In the genomic region with DNA sequence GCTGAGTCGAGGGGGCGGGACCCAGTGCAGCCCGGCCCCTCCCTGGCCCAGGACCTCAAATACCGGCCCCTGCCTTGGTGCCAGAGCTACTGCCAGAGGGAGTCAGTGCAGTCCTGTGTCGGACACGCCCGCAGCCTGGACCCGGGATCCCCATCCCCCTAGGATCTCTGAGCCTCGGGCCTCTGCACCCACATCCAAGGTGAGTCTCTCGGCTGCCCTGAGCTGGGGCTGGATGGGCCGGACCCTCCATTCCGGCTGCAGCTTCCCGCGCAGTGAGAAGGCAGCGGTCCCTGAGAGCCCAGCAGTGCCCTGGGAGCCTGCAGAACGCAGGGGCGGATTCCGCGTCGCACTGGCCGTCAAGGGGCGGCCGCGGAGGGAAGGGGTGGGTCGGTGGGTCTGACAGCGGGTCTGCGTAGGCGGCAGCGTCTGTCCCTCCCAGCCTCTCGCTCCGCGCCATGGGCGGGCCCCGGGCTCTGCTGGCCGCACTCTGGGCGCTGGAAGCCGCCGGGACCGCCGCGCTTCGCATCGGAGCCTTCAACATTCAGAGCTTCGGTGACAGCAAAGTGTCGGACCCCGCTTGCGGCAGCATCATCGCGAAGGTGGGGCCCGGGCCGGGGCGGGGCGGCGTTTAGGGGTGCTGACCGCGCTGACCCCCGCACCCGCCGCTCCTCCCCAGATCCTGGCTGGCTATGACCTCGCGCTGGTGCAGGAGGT, we compare ENCODE assay signal across 9 cellular contexts. TPM values are rescaled to one million over a fixed set of nuclear protein-coding genes. Genes with fewer than 3 reads are reported as not detected.
DNase-seq lines count a peak whose midpoint lies in the region; ATAC-seq, FAIRE-seq and TF ChIP-seq lines count a peak whose summit lies in the region.
"Had no signal": no experiment of that assay in that cellular context is flagged by ENCODE, and none has a peak within 500 bp of the region (broad histone marks: within the 10 kb centered on the region; RNA-seq: fewer than 3 reads in every experiment).

A gene with protein sequence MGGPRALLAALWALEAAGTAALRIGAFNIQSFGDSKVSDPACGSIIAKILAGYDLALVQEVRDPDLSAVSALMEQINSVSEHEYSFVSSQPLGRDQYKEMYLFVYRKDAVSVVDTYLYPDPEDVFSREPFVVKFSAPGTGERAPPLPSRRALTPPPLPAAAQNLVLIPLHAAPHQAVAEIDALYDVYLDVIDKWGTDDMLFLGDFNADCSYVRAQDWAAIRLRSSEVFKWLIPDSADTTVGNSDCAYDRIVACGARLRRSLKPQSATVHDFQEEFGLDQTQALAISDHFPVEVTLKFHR (plus strand): TSS at position 83 of the 714 bp plus-strand sequence. CDS start 373 bp downstream, at position 456.

- H3K9me1 ChIP-seq in K562 (ENCODE audit: control insufficient read depth, insufficient read depth, low read length), result no peaks in the 10 kb centered on the region

- in situ Hi-C loops in K562 (cut with MboI), result no loop called here

- H3K27me3 ChIP-seq in K562 (ENCODE audit: control insufficient read depth in 2 of 2, insufficient read depth in 2 of 2, low read length in 2 of 2), result no peaks in the 10 kb centered on the region
- H3K27me3 ChIP-seq in iPS-18a (ENCODE audit: control insufficient read depth, insufficient read depth, low read length), result peaks cover 28% of the 10 kb centered on the region
- H3K27me3 ChIP-seq in subcutaneous abdominal adipose tissue (ENCODE audit: control insufficient read depth in 5 of 5, insufficient read depth in 4 of 5, low read length in 5 of 5), result peaks cover 0 to 18% (median 8%) of the 10 kb centered on the region in 5 donors

- H3K27ac ChIP-seq in K562 (ENCODE audit: extremely low read depth, low read depth, low read length), result no peak within 1 kb of the TSS
- no peak within 1 kb of the TSS for H3K27ac ChIP-seq in iPS-18a (ENCODE audit: low read length)
- no peak within 1 kb of the TSS for H3K27ac ChIP-seq in subcutaneous abdominal adipose tissue (ENCODE audit: low read depth, low read length)
- H3K27ac ChIP-seq: esophagus squamous epithelium had no signal

- H3K27me3 Mint-ChIP-seq in activated CD4-positive, alpha-beta T cell treated with anti-CD3 and anti-CD28 coated beads for 36 hours, result peaks cover 2% of the 10 kb centered on the region

- no peak within 1 kb of the TSS for H3K4me3 ChIP-seq in K562
- H3K4me3 ChIP-seq in iPS-18a (ENCODE audit: low read length), result peak within 1 kb of the TSS; percentile 42
- peak within 1 kb of the TSS in 3 of 5 donors; percentile 6 to 49 (median 48) for H3K4me3 ChIP-seq in subcutaneous abdominal adipose tissue (ENCODE audit: low read depth in 1 of 5, low read length in 5 of 5)

- no peaks in the 10 kb centered on the region for H3K9me3 Mint-ChIP-seq in activated CD4-positive, alpha-beta T cell treated with anti-CD3 and anti-CD28 coated beads for 36 hours (ENCODE audit: low read depth)

- TF ChIP-seq EP300 in K562 (IDR thresholded peaks at IDR 0.05; ENCODE audit: low read length), result no peak

- no peak for DNase-seq in activated CD4-positive, alpha-beta T cell treated with anti-CD3 and anti-CD28 coated beads for 36 hours
- DNase-seq in activated CD4-positive, alpha-beta T cell treated with anti-CD3 and anti-CD28 coated beads, Interleukin-2, amount 50 U/mL, for 1 hour, result no peak
- no peak for DNase-seq in K562 (ENCODE audit: extremely low read depth in 1 of 4, low spot score in 3 of 4)
- DNase-seq in activated CD4-positive, alpha-beta T cell treated with anti-CD3 and anti-CD28 coated beads for 48 hours, result no peak
- DNase-seq: esophagus squamous epithelium had no signal

- 94% methylated on average over 20 of the region's 61 CpGs for WGBS in K562 (ENCODE audit: insufficient coverage, low coverage, missing lambda C conversion rate)

- H3K36me3 ChIP-seq in K562 (ENCODE audit: control insufficient read depth, insufficient read depth, low read length) (peaks cover 62% of the 10 kb centered on the region; the same call in 2 of the 3 replicates), iPS-18a (ENCODE audit: control insufficient read depth, low read depth, low read length) (peaks cover 17% of the 10 kb centered on the region), subcutaneous abdominal adipose tissue (ENCODE audit: control insufficient read depth in 5 of 5, insufficient read depth in 5 of 5, low read length in 5 of 5) (peaks cover 0 to 52% (median 47%) of the 10 kb centered on the region in 5 donors)

- H3K4me2 ChIP-seq in K562 (ENCODE audit: insufficient read depth, low read length), result no peak within 1 kb of the TSS

- H3K9ac ChIP-seq in K562 (ENCODE audit: insufficient read depth in 1 of 2, low read depth in 2 of 2, low read length in 2 of 2) (no peak within 1 kb of the TSS), iPS-18a (ENCODE audit: low read length) (no peak within 1 kb of the TSS), subcutaneous abdominal adipose tissue (ENCODE audit: low read length in 5 of 5) (peak within 1 kb of the TSS in 1 of 5 donors; percentile 47)

- TF ChIP-seq RAD21 in K562 (CRISPR knock-in tag; conservative IDR thresholded peaks at IDR 0.05 in 1 of 2, IDR thresholded peaks at IDR 0.05 in 1 of 2), result no peak

- H3K9me3 ChIP-seq in K562 (replicated peaks; ENCODE audit: control insufficient read depth, insufficient read depth, low read depth, low read length) (no peaks in the 10 kb centered on the region), iPS-18a (ENCODE audit: control insufficient read depth, low read depth, low read length) (no peaks in the 10 kb centered on the region), subcutaneous abdominal adipose tissue (ENCODE audit: control insufficient read depth in 5 of 5, low read length in 5 of 5) (no peaks in the 10 kb centered on the region)
- H3K9me3 ChIP-seq: esophagus squamous epithelium had no signal

- no peak within 1 kb of the TSS for H3K4me3 Mint-ChIP-seq in activated CD4-positive, alpha-beta T cell treated with anti-CD3 and anti-CD28 coated beads for 36 hours

- BruUV-seq in K562 (replicated peaks; lab: Mats Ljungman, UMichigan), result no TSS peak

- POLR2A ChIA-PET in activated CD4-positive, alpha-beta T cell treated with anti-CD3 and anti-CD28 coated beads for 36 hours (lab: Charles Lee), result no interaction called here
- POLR2A ChIA-PET in K562 (lab: Yijun Ruan, JAX), result interaction anchor here (2.6 to 6.6 kb wide), 2 partner anchors 11 to 15 kb away, joined by 20 to 39 read pairs; partner anchors contain the start of gene ECI1

- H3K36me3 Mint-ChIP-seq in activated CD4-positive, alpha-beta T cell treated with anti-CD3 and anti-CD28 coated beads for 36 hours (ENCODE audit: low read depth), result peaks cover 13% of the 10 kb centered on the region

- H3K27ac Mint-ChIP-seq in activated CD4-positive, alpha-beta T cell treated with anti-CD3 and anti-CD28 coated beads for 36 hours, result no peak within 1 kb of the TSS

- no peak for TF ChIP-seq CTCF in K562 (IDR thresholded peaks at IDR 0.05 in 2 of 3, conservative IDR thresholded peaks at IDR 0.05 in 1 of 3; ENCODE audit: insufficient read depth in 2 of 3, low read depth in 1 of 3, low read length in 3 of 3)

- TF ChIP-seq POLR2A in K562 (conservative IDR thresholded peaks at IDR 0.05), result peak; percentile 42

- H3K4me1 ChIP-seq in K562 (replicated peaks in 1 of 2; ENCODE audit: control insufficient read depth in 2 of 2, insufficient read depth in 2 of 2, low read length in 2 of 2) (peaks cover 0 to 55% of the 10 kb centered on the region in 2 experiments; a peak in 2 of 5 replicates), iPS-18a (ENCODE audit: control insufficient read depth, low read depth, low read length) (no peaks in the 10 kb centered on the region), subcutaneous abdominal adipose tissue (ENCODE audit: control insufficient read depth in 5 of 5, insufficient read depth in 5 of 5, low read length in 5 of 5) (peaks cover 0 to 23% (median 17%) of the 10 kb centered on the region in 5 donors)

- intact Hi-C loops in activated CD4-positive, alpha-beta T cell treated with anti-CD3 and anti-CD28 coated beads for 36 hours (cut with DNase I, micrococcal nuclease), result no loop called here
- intact Hi-C loops in K562 (cut with micrococcal nuclease), result no loop called here

- H4K20me1 ChIP-seq in K562 (replicated peaks; ENCODE audit: control insufficient read depth, insufficient read depth, low read length), result no peaks in the 10 kb centered on the region

- H2AFZ ChIP-seq in K562 (ENCODE audit: low read depth, low read length), result no peak within 1 kb of the TSS

- peaks cover 2% of the 10 kb centered on the region for H3K4me1 Mint-ChIP-seq in activated CD4-positive, alpha-beta T cell treated with anti-CD3 and anti-CD28 coated beads for 36 hours

- CTCF ChIA-PET in activated CD4-positive, alpha-beta T cell treated with anti-CD3 and anti-CD28 coated beads for 36 hours (lab: Charles Lee), result no interaction called here
- CTCF ChIA-PET in K562 (lab: Yijun Ruan, JAX; ENCODE audit: low intra/inter-chr PET ratio), result no interaction called here

- ATAC-seq in activated CD4-positive, alpha-beta T cell treated with anti-CD3 and anti-CD28 coated beads for 36 hours, result peak; percentile 23
- ATAC-seq in K562 (peak; percentile 7), HG02623 (IDR thresholded peaks at IDR 0.05; ENCODE audit: unreplicated experiment) (no peak), HG02884 (IDR thresholded peaks at IDR 0.05; ENCODE audit: unreplicated experiment) (no peak)

- FAIRE-seq in K562 (lab: Jason Lieb, UNC), result no peak

- H3K79me2 ChIP-seq in K562 (ENCODE audit: control insufficient read depth, insufficient read depth, low read length), result no peaks in the 10 kb centered on the region

RNA-seq across cellular contexts. Expression of the gene that starts here (rescaled TPM):
- total RNA-seq in activated CD4-positive, alpha-beta T cell treated with anti-CD3 and anti-CD28 coated beads for 36 hours, result under 1 TPM; 0.51 to 0.55 TPM
- 8.6 and 40.6 TPM in 2 replicates for total RNA-seq in K562 (2011; cell fraction: chromatin; rRNA removed; ENCODE audit: low replicate concordance)
- total RNA-seq in K562 (2011; cell fraction: nucleolus; rRNA removed), result 34.9 and 37.8 TPM in 2 replicates
- 12.8 and 15.3 TPM in 2 replicates for total RNA-seq in K562 (2011; cell fraction: nucleoplasm; rRNA removed)
- total RNA-seq in K562 (2014; rRNA removed) (2.2 and 2.6 TPM in 2 replicates), K562 (2014; rRNA removed; fragmentation: Illumina TruSeq; extraction: Trizol) (0.11 TPM in 1 of 2 replicates, not detected in the other), K562 (2015; rRNA removed; fragmentation: Illumina TruSeq; extraction: Trizol) (1.9 and 2.1 TPM in 2 replicates), K562 (2021) (2.7 and 4.1 TPM in 2 replicates)
- polyA plus RNA-seq in K562 (2011; rRNA removed) (1.6 and 4.6 TPM in 2 replicates), K562 (2014; fragmentation: Illumina TruSeq; extraction: Trizol) (0.25 and 0.83 TPM in 2 replicates), K562 (2014; fragmentation: Nextera tagmentation; extraction: Ambion mirVana) (under 1 TPM in 1 of 2 experiments, not detected in 1; 0.08 TPM), K562 (2014; rRNA removed) (2.5 and 3.1 TPM in 2 replicates)
- 2.3 and 6.0 TPM in 2 replicates for polyA plus RNA-seq in K562 (2011; cell fraction: cytosol; rRNA removed)
- polyA plus RNA-seq in K562 (2011; cell fraction: nucleus; rRNA removed), result 47.3 and 57.1 TPM in 2 replicates
- 2.7 and 5.3 TPM in 2 replicates for polyA plus RNA-seq in K562 (2012)
- polyA minus RNA-seq in K562 (2011; rRNA and poly(A)+ RNA removed), result 0.11 and 0.45 TPM in 2 replicates
- polyA minus RNA-seq in K562 (2011; cell fraction: cytosol; rRNA and poly(A)+ RNA removed), result 0.38 and 1.8 TPM in 2 replicates
- 5.1 and 6.1 TPM in 2 replicates for polyA minus RNA-seq in K562 (2011; cell fraction: nucleus; rRNA and poly(A)+ RNA removed)

Comparison
In these comparisons a context has a peak if more than half of its experiments do, and no peak if none do; other contexts are left out.
1. Peak in ATAC-seq in activated CD4-positive, alpha-beta T cell treated with anti-CD3 and anti-CD28 coated beads for 36 hours; RNA of the gene not detected or under 1 TPM.